Comparison of ENCODE assay signal across 1 cellular context in genomic region chr2:74471332-74472065, GRCh38.
TF ChIP-seq lines count a peak whose summit lies in the region.

No MANE protein-coding gene starts in this region.

TF ChIP-seq in HCT116, 20 proteins besides CTCF, POLR2A, EP300 and RAD21 (continued from another document):
- TF ChIP-seq, protein P1, sequence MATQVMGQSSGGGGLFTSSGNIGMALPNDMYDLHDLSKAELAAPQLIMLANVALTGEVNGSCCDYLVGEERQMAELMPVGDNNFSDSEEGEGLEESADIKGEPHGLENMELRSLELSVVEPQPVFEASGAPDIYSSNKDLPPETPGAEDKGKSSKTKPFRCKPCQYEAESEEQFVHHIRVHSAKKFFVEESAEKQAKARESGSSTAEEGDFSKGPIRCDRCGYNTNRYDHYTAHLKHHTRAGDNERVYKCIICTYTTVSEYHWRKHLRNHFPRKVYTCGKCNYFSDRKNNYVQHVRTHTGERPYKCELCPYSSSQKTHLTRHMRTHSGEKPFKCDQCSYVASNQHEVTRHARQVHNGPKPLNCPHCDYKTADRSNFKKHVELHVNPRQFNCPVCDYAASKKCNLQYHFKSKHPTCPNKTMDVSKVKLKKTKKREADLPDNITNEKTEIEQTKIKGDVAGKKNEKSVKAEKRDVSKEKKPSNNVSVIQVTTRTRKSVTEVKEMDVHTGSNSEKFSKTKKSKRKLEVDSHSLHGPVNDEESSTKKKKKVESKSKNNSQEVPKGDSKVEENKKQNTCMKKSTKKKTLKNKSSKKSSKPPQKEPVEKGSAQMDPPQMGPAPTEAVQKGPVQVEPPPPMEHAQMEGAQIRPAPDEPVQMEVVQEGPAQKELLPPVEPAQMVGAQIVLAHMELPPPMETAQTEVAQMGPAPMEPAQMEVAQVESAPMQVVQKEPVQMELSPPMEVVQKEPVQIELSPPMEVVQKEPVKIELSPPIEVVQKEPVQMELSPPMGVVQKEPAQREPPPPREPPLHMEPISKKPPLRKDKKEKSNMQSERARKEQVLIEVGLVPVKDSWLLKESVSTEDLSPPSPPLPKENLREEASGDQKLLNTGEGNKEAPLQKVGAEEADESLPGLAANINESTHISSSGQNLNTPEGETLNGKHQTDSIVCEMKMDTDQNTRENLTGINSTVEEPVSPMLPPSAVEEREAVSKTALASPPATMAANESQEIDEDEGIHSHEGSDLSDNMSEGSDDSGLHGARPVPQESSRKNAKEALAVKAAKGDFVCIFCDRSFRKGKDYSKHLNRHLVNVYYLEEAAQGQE (IDR thresholded peaks at IDR 0.05; ENCODE audit: low read depth) = no peak
- TF ChIP-seq MAX (IDR thresholded peaks at IDR 0.05) (no peak), SRF (IDR thresholded peaks at IDR 0.05; ENCODE audit: low read depth) (no peak), ATF3 (IDR thresholded peaks at IDR 0.05) (no peak), CBX3 (IDR thresholded peaks at IDR 0.05; ENCODE audit: low read depth) (no peak), EZH2phosphoT487 (IDR thresholded peaks at IDR 0.05; ENCODE audit: borderline replicate concordance) (no peak)
TF ChIP-seq in HCT116: peak in this region for 0.
